Comparison of ENCODE assay signal across 19 cellular contexts in the genomic region with DNA sequence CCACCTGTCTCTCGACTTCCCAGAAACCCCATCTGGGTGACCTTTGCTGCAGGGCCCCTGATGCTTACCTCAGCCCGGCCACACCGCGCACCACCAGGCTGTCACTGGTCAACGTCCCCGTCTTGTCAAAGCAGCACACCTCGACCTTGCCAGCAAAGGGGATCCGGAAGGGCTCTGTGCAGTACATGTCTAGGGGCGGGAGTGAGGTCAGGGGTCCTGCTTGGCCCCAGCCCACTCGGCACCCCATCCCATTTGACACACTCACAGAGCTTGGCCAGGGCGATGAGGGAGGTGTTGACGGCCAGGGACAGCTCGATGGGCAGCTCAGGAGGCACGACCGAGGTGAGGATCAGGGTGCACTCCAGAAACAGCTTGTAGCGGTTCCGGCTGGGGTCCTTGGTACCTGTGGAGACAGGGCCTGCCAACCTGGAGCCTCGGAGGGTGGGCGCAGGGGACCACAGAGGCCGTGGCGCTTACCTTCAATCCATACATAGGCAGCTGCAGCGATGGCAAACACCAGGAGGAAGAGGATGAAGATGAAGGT. TPM values are rescaled to one million over a fixed set of nuclear protein-coding genes. Genes with fewer than 3 reads are reported as not detected.
DNase-seq lines count a peak whose midpoint lies in the region; ATAC-seq and TF ChIP-seq lines count a peak whose summit lies in the region.
"Had no signal": no experiment of that assay in that cellular context is flagged by ENCODE, and none has a peak within 500 bp of the region (broad histone marks: within the 10 kb centered on the region; RNA-seq: fewer than 3 reads in every experiment).

No MANE protein-coding gene starts in this region.

- H3K4me1 ChIP-seq in right cardiac atrium (ENCODE audit: control insufficient read depth, insufficient read depth, low read length) = no peaks in the 10 kb centered on the region
- peaks cover 14% of the 10 kb centered on the region for H3K4me1 ChIP-seq in left ventricle myocardium inferior

- TF ChIP-seq CTCF in left ventricle myocardium inferior (IDR thresholded peaks at IDR 0.05; ENCODE audit: borderline replicate concordance) = no peak

- POLR2A ChIA-PET in activated CD4-positive, alpha-beta memory T cell treated with anti-CD3 and anti-CD28 coated beads for 36 hours (lab: Charles Lee) = no interaction called here

- 95% methylated on average over 22 of the region's 22 CpGs for WGBS in right cardiac atrium

- H3K9me3 ChIP-seq in right cardiac atrium (ENCODE audit: control insufficient read depth, low read length) = no peaks in the 10 kb centered on the region
- no peaks in the 10 kb centered on the region for H3K9me3 ChIP-seq in left ventricle myocardium inferior (replicated peaks)

- H3K27ac Mint-ChIP-seq in activated T-cell treated with anti-CD3 and anti-CD28 coated beads, Interleukin-2, amount 50 U/mL, for 72 hours = no peak overlapping the region
- H3K27ac Mint-ChIP-seq in activated CD4-positive, alpha-beta memory T cell treated with anti-CD3 and anti-CD28 coated beads for 36 hours = no peak overlapping the region

- no peak overlapping the region for H3K4me3 Mint-ChIP-seq in activated T-cell treated with anti-CD3 and anti-CD28 coated beads, Interleukin-2, amount 50 U/mL, for 72 hours
- H3K4me3 Mint-ChIP-seq in activated CD4-positive, alpha-beta memory T cell treated with anti-CD3 and anti-CD28 coated beads for 36 hours = no peak overlapping the region

- CTCF ChIA-PET in activated CD4-positive, alpha-beta memory T cell treated with anti-CD3 and anti-CD28 coated beads for 36 hours (lab: Charles Lee) = interaction anchor here (1.3 kb wide), 1 partner anchor 11 kb away, joined by 4 read pairs; no protein-coding TSS in a partner anchor

- H3K9me3 Mint-ChIP-seq in activated T-cell treated with anti-CD3 and anti-CD28 coated beads, Interleukin-2, amount 50 U/mL, for 72 hours = no peaks in the 10 kb centered on the region
- H3K9me3 Mint-ChIP-seq in activated CD4-positive, alpha-beta memory T cell treated with anti-CD3 and anti-CD28 coated beads for 36 hours = no peaks in the 10 kb centered on the region

- DNase-seq in right cardiac atrium = peak in 2 of 3 donors; percentile 39 to 47
- no peak for DNase-seq in left ventricle myocardium inferior
- peak; percentile 42 for DNase-seq in H7
- DNase-seq in islet precursor cell = peak; percentile 36
- DNase-seq in ureter (ENCODE audit: low spot score) = peak; percentile 41
- DNase-seq in mesenteric fat pad (ENCODE audit: low spot score) = no peak
- DNase-seq in activated T-cell treated with anti-CD3 and anti-CD28 coated beads, Interleukin-2, amount 50 U/mL, for 72 hours = no peak
- no peak for DNase-seq in activated CD4-positive, alpha-beta memory T cell treated with anti-CD3 and anti-CD28 coated beads for 36 hours
- DNase-seq: ACHN, AML-193, DMS79 treated with DMSO at 0.1 percent for 48 hours, NCI-H1092 treated with DMSO at 0.1 percent for 48 hours, NCI-H2081, NCI-H2171 treated with DMSO at 0.1 percent for 48 hours, NCI-H446, SHP77 treated with DMSO at 0.1 percent for 48 hours had no signal

- ATAC-seq in right cardiac atrium = no peak
- ATAC-seq in activated T-cell treated with anti-CD3 and anti-CD28 coated beads, Interleukin-2, amount 50 U/mL, for 72 hours (replicated peaks in 1 of 2) = no peak
- ATAC-seq: HCT116, K562 had no signal

- no peaks in the 10 kb centered on the region for H3K27me3 Mint-ChIP-seq in activated T-cell treated with anti-CD3 and anti-CD28 coated beads, Interleukin-2, amount 50 U/mL, for 72 hours (ENCODE audit: low read depth)
- no peaks in the 10 kb centered on the region for H3K27me3 Mint-ChIP-seq in activated CD4-positive, alpha-beta memory T cell treated with anti-CD3 and anti-CD28 coated beads for 36 hours

- no peaks in the 10 kb centered on the region for H3K27me3 ChIP-seq in right cardiac atrium (ENCODE audit: control insufficient read depth, insufficient read depth)
- no peaks in the 10 kb centered on the region for H3K27me3 ChIP-seq in left ventricle myocardium inferior (ENCODE audit: low read depth)
- H3K27me3 ChIP-seq in H7 (ENCODE audit: control insufficient read depth, insufficient read depth, low read length) = no peaks in the 10 kb centered on the region

- peaks cover 18 to 31% of the 10 kb centered on the region in 2 donors for H3K36me3 Mint-ChIP-seq in activated T-cell treated with anti-CD3 and anti-CD28 coated beads, Interleukin-2, amount 50 U/mL, for 72 hours (ENCODE audit: insufficient read depth in 2 of 2)
- H3K36me3 Mint-ChIP-seq in activated CD4-positive, alpha-beta memory T cell treated with anti-CD3 and anti-CD28 coated beads for 36 hours = peaks cover 46% of the 10 kb centered on the region

- H3K27ac ChIP-seq in right cardiac atrium (ENCODE audit: low read length) = no peak overlapping the region
- no peak overlapping the region for H3K27ac ChIP-seq in left ventricle myocardium inferior (replicated peaks)
- H3K27ac ChIP-seq: C4-2B had no signal

- H3K4me1 Mint-ChIP-seq in activated T-cell treated with anti-CD3 and anti-CD28 coated beads, Interleukin-2, amount 50 U/mL, for 72 hours (ENCODE audit: low read depth) = no peaks in the 10 kb centered on the region
- peaks cover 4% of the 10 kb centered on the region for H3K4me1 Mint-ChIP-seq in activated CD4-positive, alpha-beta memory T cell treated with anti-CD3 and anti-CD28 coated beads for 36 hours (ENCODE audit: low read depth)

- peaks cover 96% of the 10 kb centered on the region for H3K36me3 ChIP-seq in left ventricle myocardium inferior
- H3K36me3 ChIP-seq in H7 (replicated peaks; ENCODE audit: control insufficient read depth, insufficient read depth, low read length) = peaks cover 74% of the 10 kb centered on the region

- intact Hi-C loops in right cardiac atrium (cut with DNase I) (no loop called here), left ventricle myocardium inferior (cut with micrococcal nuclease) (no loop called here)
- intact Hi-C loops in activated CD4-positive, alpha-beta memory T cell treated with anti-CD3 and anti-CD28 coated beads for 36 hours (cut with micrococcal nuclease) = no loop called here

- H3K4me3 ChIP-seq in right cardiac atrium (ENCODE audit: low read length) (no peak overlapping the region), left ventricle myocardium inferior (no peak overlapping the region), H7 (ENCODE audit: insufficient read depth, low read depth, low read length) (no peak overlapping the region)
- H3K4me3 ChIP-seq: K562 had no signal

RNA-seq across cellular contexts. Expression of a gene that starts 8.4 kb away (rescaled TPM):
- 10 to 100 TPM; 21.7 to 28.0 (median 23.6) TPM for total RNA-seq in right cardiac atrium
- 16.7 TPM for polyA plus RNA-seq in right cardiac atrium
- total RNA-seq in left ventricle myocardium inferior = 16.5 TPM
- total RNA-seq in H7 (2014; rRNA removed; shearing (Covaris generic)) = 36.2 and 40.6 TPM in 2 replicates
- 74.9 TPM for total RNA-seq in ureter
- 38.4 TPM for total RNA-seq in mesenteric fat pad
- 10 to 100 TPM; 48.8 to 65.4 TPM for total RNA-seq in activated T-cell treated with anti-CD3 and anti-CD28 coated beads, Interleukin-2, amount 50 U/mL, for 72 hours
- 10 to 100 TPM; 66.6 to 69.2 TPM for total RNA-seq in activated CD4-positive, alpha-beta memory T cell treated with anti-CD3 and anti-CD28 coated beads for 36 hours

RNA-seq across cellular contexts. Expression of a gene that starts 11.7 kb away (rescaled TPM):
- total RNA-seq in right cardiac atrium (1 to 10 TPM; 3.1 to 6.3 (median 5.3) TPM), left ventricle myocardium inferior (3.0 TPM), ureter (25.0 TPM), mesenteric fat pad (21.3 TPM)
- polyA plus RNA-seq in right cardiac atrium = 2.3 TPM
- 6.6 and 6.7 TPM in 2 replicates for total RNA-seq in H7 (2014; rRNA removed; shearing (Covaris generic))
- total RNA-seq in activated T-cell treated with anti-CD3 and anti-CD28 coated beads, Interleukin-2, amount 50 U/mL, for 72 hours = 10 to 100 TPM; 96.4 to 99.8 TPM
- 10 to 100 TPM; 78.6 to 79.4 TPM for total RNA-seq in activated CD4-positive, alpha-beta memory T cell treated with anti-CD3 and anti-CD28 coated beads for 36 hours

RNA-seq across cellular contexts. Expression of a gene that starts 13.5 kb away (rescaled TPM):
- total RNA-seq in right cardiac atrium (1 to 10 TPM; 3.1 to 5.9 (median 5.0) TPM), left ventricle myocardium inferior (4.2 TPM), ureter (13.8 TPM), mesenteric fat pad (7.3 TPM)
- 3.1 TPM for polyA plus RNA-seq in right cardiac atrium
- 24.1 and 24.9 TPM in 2 replicates for total RNA-seq in H7 (2014; rRNA removed; shearing (Covaris generic))
- total RNA-seq in activated T-cell treated with anti-CD3 and anti-CD28 coated beads, Interleukin-2, amount 50 U/mL, for 72 hours = 10 to 100 TPM; 67.1 to 77.2 TPM
- total RNA-seq in activated CD4-positive, alpha-beta memory T cell treated with anti-CD3 and anti-CD28 coated beads for 36 hours = 10 to 100 TPM; 76.0 to 77.0 TPM

RNA-seq across cellular contexts. Expression of a gene that starts 27.1 kb away (rescaled TPM):
- total RNA-seq in right cardiac atrium = 1 to 10 TPM in 2 of 4 donors, under 1 TPM in 2; 0.57 to 3.0 (median 1.2) TPM
- polyA plus RNA-seq in right cardiac atrium = 1.1 TPM
- total RNA-seq in left ventricle myocardium inferior = 0.88 TPM
- total RNA-seq in H7 (2014; rRNA removed; shearing (Covaris generic)) = 44.0 and 45.0 TPM in 2 replicates
- 28.6 TPM for total RNA-seq in ureter
- 5.8 TPM for total RNA-seq in mesenteric fat pad
- 10 to 100 TPM; 72.8 to 82.2 TPM for total RNA-seq in activated T-cell treated with anti-CD3 and anti-CD28 coated beads, Interleukin-2, amount 50 U/mL, for 72 hours
- 10 to 100 TPM; 32.5 to 33.1 TPM for total RNA-seq in activated CD4-positive, alpha-beta memory T cell treated with anti-CD3 and anti-CD28 coated beads for 36 hours

RNA-seq across cellular contexts. Expression of a gene that starts 36.6 kb away (rescaled TPM):
- total RNA-seq in right cardiac atrium (under 1 TPM in 1 of 4 donors, not detected in 3; 0.56 TPM), left ventricle myocardium inferior (not detected), ureter (12.7 TPM), mesenteric fat pad (2.0 TPM)
- polyA plus RNA-seq in right cardiac atrium = 0.36 TPM
- total RNA-seq in H7 (2014; rRNA removed; shearing (Covaris generic)) = 0.94 and 2.7 TPM in 2 replicates
- 10 to 100 TPM; 28.3 to 56.8 TPM for total RNA-seq in activated T-cell treated with anti-CD3 and anti-CD28 coated beads, Interleukin-2, amount 50 U/mL, for 72 hours
- total RNA-seq in activated CD4-positive, alpha-beta memory T cell treated with anti-CD3 and anti-CD28 coated beads for 36 hours = 10 to 100 TPM; 44.9 to 45.7 TPM

Comparison
In these comparisons a context has a peak if more than half of its experiments do, and no peak if none do; other contexts are left out.
1. DNase-seq: peak in right cardiac atrium (2 of 3), H7 (single experiment), islet precursor cell (single experiment) and ureter (single experiment); none in left ventricle myocardium inferior (single experiment), mesenteric fat pad (single experiment), activated T-cell treated with anti-CD3 and anti-CD28 coated beads, Interleukin-2, amount 50 U/mL, for 72 hours (0 of 2) and activated CD4-positive, alpha-beta memory T cell treated with anti-CD3 and anti-CD28 coated beads for 36 hours (single experiment).